In the genomic region with DNA sequence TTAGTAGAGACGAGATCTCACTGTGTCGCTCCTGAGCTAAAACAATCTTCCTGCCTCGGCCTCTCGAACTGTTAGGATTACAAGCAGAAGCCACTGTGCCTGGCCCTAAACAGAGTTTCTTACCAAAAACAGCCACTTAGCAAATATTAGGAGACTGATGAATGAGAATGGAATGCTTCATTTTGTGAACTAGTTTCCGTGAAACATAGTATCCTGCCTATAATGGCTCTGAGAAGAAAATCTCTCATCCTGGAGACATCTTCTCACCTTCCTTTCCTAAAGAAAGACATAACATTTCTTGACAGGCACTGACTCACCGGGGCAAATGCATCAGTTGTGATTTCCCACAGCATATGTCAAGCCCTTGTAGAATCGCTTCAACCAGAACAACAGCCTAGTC, we compare ENCODE assay signal across 2 cellular contexts.
TF ChIP-seq lines count a peak whose summit lies in the region.

No MANE protein-coding gene starts in this region.

TF ChIP-seq in WTC11, 78 proteins besides CTCF, POLR2A, EP300 and RAD21 (continued from another document):
- TF ChIP-seq NFE2L1 (CRISPR knock-in tag; IDR thresholded peaks at IDR 0.05): no peak
- TF ChIP-seq, protein P1, sequence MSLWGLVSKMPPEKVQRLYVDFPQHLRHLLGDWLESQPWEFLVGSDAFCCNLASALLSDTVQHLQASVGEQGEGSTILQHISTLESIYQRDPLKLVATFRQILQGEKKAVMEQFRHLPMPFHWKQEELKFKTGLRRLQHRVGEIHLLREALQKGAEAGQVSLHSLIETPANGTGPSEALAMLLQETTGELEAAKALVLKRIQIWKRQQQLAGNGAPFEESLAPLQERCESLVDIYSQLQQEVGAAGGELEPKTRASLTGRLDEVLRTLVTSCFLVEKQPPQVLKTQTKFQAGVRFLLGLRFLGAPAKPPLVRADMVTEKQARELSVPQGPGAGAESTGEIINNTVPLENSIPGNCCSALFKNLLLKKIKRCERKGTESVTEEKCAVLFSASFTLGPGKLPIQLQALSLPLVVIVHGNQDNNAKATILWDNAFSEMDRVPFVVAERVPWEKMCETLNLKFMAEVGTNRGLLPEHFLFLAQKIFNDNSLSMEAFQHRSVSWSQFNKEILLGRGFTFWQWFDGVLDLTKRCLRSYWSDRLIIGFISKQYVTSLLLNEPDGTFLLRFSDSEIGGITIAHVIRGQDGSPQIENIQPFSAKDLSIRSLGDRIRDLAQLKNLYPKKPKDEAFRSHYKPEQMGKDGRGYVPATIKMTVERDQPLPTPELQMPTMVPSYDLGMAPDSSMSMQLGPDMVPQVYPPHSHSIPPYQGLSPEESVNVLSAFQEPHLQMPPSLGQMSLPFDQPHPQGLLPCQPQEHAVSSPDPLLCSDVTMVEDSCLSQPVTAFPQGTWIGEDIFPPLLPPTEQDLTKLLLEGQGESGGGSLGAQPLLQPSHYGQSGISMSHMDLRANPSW (CRISPR knock-in tag; conservative IDR thresholded peaks at IDR 0.05; ENCODE audit: low read depth): no peak
- TF ChIP-seq, protein P2, sequence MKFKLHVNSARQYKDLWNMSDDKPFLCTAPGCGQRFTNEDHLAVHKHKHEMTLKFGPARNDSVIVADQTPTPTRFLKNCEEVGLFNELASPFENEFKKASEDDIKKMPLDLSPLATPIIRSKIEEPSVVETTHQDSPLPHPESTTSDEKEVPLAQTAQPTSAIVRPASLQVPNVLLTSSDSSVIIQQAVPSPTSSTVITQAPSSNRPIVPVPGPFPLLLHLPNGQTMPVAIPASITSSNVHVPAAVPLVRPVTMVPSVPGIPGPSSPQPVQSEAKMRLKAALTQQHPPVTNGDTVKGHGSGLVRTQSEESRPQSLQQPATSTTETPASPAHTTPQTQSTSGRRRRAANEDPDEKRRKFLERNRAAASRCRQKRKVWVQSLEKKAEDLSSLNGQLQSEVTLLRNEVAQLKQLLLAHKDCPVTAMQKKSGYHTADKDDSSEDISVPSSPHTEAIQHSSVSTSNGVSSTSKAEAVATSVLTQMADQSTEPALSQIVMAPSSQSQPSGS (CRISPR knock-in tag; IDR thresholded peaks at IDR 0.05; ENCODE audit: borderline replicate concordance, low read depth): no peak
- no peak for TF ChIP-seq NFATC4 (CRISPR knock-in tag; IDR thresholded peaks at IDR 0.05)
- no peak for TF ChIP-seq FOXP1 (CRISPR knock-in tag; IDR thresholded peaks at IDR 0.05; ENCODE audit: borderline replicate concordance)
- no peak for TF ChIP-seq ESRRA (CRISPR knock-in tag; IDR thresholded peaks at IDR 0.05; ENCODE audit: borderline replicate concordance)
- no peak for TF ChIP-seq ATF1 (CRISPR knock-in tag; IDR thresholded peaks at IDR 0.05)
- TF ChIP-seq, protein P3, sequence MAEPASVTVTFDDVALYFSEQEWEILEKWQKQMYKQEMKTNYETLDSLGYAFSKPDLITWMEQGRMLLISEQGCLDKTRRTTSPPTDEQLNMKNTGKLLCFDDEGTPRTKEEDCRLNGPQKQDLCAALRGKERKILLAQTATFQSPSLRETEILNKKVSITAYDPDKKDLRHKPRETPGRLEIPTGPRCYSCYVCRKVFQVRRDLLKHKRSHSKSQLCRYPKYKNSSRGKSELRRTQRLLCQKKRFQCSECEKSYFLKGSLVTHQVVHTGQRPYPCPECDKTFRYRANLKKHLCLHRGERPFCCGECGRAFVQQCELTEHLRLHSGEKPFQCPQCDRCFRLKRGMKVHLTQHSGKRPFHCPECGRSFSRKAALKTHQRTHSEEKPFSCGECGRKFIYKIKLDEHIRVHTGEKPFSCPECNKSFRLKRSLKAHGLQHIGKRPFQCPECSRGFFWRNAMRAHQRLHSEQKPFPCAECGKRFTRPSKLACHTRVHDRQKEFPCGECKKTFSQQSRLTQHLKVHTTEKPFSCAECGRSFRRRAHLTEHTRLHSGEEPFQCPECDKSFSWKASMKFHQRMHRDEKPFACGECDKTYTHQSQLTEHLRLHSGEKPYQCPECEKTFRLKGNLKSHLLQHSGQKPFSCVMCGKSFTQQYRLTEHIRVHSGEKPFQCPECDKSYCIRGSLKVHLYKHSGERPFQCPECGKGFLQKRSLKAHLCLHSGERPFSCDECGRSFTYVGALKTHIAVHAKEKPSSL (CRISPR knock-in tag; conservative IDR thresholded peaks at IDR 0.05): no peak
- no peak for TF ChIP-seq NR3C1 (CRISPR knock-in tag; conservative IDR thresholded peaks at IDR 0.05; ENCODE audit: low read depth)
- no peak for TF ChIP-seq ZNF396 (CRISPR knock-in tag; IDR thresholded peaks at IDR 0.05; ENCODE audit: borderline replicate concordance)

TF ChIP-seq in GM23338, 12 proteins besides CTCF, POLR2A, EP300 and RAD21 (continued from another document):
- TF ChIP-seq, protein P4, sequence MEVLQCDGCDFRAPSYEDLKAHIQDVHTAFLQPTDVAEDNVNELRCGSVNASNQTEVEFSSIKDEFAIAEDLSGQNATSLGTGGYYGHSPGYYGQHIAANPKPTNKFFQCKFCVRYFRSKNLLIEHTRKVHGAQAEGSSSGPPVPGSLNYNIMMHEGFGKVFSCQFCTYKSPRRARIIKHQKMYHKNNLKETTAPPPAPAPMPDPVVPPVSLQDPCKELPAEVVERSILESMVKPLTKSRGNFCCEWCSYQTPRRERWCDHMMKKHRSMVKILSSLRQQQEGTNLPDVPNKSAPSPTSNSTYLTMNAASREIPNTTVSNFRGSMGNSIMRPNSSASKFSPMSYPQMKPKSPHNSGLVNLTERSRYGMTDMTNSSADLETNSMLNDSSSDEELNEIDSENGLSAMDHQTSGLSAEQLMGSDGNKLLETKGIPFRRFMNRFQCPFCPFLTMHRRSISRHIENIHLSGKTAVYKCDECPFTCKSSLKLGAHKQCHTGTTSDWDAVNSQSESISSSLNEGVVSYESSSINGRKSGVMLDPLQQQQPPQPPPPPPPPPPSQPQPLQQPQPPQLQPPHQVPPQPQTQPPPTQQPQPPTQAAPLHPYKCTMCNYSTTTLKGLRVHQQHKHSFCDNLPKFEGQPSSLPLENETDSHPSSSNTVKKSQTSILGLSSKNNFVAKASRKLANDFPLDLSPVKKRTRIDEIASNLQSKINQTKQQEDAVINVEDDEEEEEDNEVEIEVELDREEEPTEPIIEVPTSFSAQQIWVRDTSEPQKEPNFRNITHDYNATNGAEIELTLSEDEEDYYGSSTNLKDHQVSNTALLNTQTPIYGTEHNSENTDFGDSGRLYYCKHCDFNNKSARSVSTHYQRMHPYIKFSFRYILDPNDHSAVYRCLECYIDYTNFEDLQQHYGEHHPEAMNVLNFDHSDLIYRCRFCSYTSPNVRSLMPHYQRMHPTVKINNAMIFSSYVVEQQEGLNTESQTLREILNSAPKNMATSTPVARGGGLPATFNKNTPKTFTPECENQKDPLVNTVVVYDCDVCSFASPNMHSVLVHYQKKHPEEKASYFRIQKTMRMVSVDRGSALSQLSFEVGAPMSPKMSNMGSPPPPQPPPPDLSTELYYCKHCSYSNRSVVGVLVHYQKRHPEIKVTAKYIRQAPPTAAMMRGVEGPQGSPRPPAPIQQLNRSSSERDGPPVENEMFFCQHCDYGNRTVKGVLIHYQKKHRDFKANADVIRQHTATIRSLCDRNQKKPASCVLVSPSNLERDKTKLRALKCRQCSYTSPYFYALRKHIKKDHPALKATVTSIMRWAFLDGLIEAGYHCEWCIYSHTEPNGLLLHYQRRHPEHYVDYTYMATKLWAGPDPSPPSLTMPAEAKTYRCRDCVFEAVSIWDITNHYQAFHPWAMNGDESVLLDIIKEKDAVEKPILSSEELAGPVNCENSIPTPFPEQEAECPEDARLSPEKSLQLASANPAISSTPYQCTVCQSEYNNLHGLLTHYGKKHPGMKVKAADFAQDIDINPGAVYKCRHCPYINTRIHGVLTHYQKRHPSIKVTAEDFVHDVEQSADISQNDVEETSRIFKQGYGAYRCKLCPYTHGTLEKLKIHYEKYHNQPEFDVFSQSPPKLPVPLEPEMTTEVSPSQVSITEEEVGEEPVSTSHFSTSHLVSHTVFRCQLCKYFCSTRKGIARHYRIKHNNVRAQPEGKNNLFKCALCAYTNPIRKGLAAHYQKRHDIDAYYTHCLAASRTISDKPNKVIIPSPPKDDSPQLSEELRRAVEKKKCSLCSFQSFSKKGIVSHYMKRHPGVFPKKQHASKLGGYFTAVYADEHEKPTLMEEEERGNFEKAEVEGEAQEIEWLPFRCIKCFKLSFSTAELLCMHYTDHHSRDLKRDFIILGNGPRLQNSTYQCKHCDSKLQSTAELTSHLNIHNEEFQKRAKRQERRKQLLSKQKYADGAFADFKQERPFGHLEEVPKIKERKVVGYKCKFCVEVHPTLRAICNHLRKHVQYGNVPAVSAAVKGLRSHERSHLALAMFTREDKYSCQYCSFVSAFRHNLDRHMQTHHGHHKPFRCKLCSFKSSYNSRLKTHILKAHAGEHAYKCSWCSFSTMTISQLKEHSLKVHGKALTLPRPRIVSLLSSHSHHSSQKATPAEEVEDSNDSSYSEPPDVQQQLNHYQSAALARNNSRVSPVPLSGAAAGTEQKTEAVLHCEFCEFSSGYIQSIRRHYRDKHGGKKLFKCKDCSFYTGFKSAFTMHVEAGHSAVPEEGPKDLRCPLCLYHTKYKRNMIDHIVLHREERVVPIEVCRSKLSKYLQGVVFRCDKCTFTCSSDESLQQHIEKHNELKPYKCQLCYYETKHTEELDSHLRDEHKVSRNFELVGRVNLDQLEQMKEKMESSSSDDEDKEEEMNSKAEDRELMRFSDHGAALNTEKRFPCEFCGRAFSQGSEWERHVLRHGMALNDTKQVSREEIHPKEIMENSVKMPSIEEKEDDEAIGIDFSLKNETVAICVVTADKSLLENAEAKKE (CRISPR knock-in tag; IDR thresholded peaks at IDR 0.05): no peak
- TF ChIP-seq EZH2 (IDR thresholded peaks at IDR 0.05; ENCODE audit: low read depth, unreplicated experiment): no peak
- no peak for TF ChIP-seq POLR2AphosphoS5 (IDR thresholded peaks at IDR 0.05; ENCODE audit: low read depth)
- no peak for TF ChIP-seq JUNB (IDR thresholded peaks at IDR 0.05; ENCODE audit: unreplicated experiment)
- TF ChIP-seq ZNF114 (CRISPR knock-in tag; IDR thresholded peaks at IDR 0.05): no peak
TF ChIP-seq in GM23338: peak in this region for 0.
